Comparison of ENCODE assay signal across 26 cellular contexts in genomic region chr17:6953689-6954088, GRCh38. TPM values are rescaled to one million over a fixed set of nuclear protein-coding genes. Genes with fewer than 3 reads are reported as not detected.
"Had no signal": no experiment of that assay in that cellular context is flagged by ENCODE, and none has a peak within 500 bp of the region (broad histone marks: within the 10 kb centered on the region; RNA-seq: fewer than 3 reads in every experiment).

No MANE protein-coding gene starts in this region.

- H3K9me3 ChIP-seq: Peyer's patch, SJCRH30 had no signal

- H3K27me3 ChIP-seq: Peyer's patch, SJCRH30 had no signal

- DNase-seq: IMR-90, Karpas-422, KG1, MM.1S, NCI-H1092 treated with DMSO at 0.1 percent for 48 hours, NCI-H1436, NCI-H187, NCI-H2029, NCI-H2081 treated with DMSO at 0.1 percent for 48 hours, NCI-H2171, NCI-H226, NCI-H446, NCI-H510A, NCI-H524 treated with DMSO at 0.1 percent for 48 hours, NCI-H69, NCI-H774, PC-9, Peyer's patch, SHP77, SJCRH30, T-helper 1 cell had no signal

- H3K4me3 ChIP-seq: PC-9, Peyer's patch, SJCRH30 had no signal

- H3K4me1 ChIP-seq: Peyer's patch, SJCRH30 had no signal

- ATAC-seq: HepG2, SK-N-SH treated with all-trans-retinoic acid at 6 μM for 48 hours had no signal

- FAIRE-seq: HepG2 had no signal

- H3K36me3 ChIP-seq: Peyer's patch, SJCRH30 had no signal

- H3K4me2 ChIP-seq: PC-9 had no signal

- H3K27ac ChIP-seq: PC-9, Peyer's patch, SJCRH30 had no signal

- H2AFZ ChIP-seq: PC-9 had no signal

RNA-seq across cellular contexts. Expression of gene ALOX12, which starts 42.2 kb away (rescaled TPM):
- total RNA-seq: HepG2, HT1080, IMR-90, OCI-LY7, PC-9, Peyer's patch, RPMI7951, SJCRH30 had no signal
